ENCODE assay signal across 9 cellular contexts in genomic region chr6:11202513-11203305, GRCh38. TPM values are rescaled to one million over a fixed set of nuclear protein-coding genes. Genes with fewer than 3 reads are reported as not detected.
DNase-seq lines count a peak whose midpoint lies in the region; ATAC-seq and TF ChIP-seq lines count a peak whose summit lies in the region.
"Had no signal": no experiment of that assay in that cellular context is flagged by ENCODE, and none has a peak within 500 bp of the region (broad histone marks: within the 10 kb centered on the region; RNA-seq: fewer than 3 reads in every experiment).

No MANE protein-coding gene starts in this region.

- no peak for TF ChIP-seq POLR2A in stomach (IDR thresholded peaks at IDR 0.05)

- intact Hi-C loops in stomach (cut with DNase I; ENCODE audit: low total_unique reads), result no loop called here

- H3K4me1 Mint-ChIP-seq in activated naive CD8-positive, alpha-beta T cell treated with anti-CD3 and anti-CD28 coated beads for 36 hours, result peaks cover 58% of the 10 kb centered on the region

- no peak for TF ChIP-seq RAD21 in SK-N-SH (IDR thresholded peaks at IDR 0.05; ENCODE audit: low read length)

- DNase-seq in SK-N-SH, result no peak
- DNase-seq in activated naive CD8-positive, alpha-beta T cell treated with anti-CD3 and anti-CD28 coated beads for 36 hours, result peak; percentile 14
- peak; percentile 56 for DNase-seq in inferior parietal cortex (ENCODE audit: extremely low spot score)
- DNase-seq in stomach, result no peak
- no peak for DNase-seq in NCI-H524 (lab: John Stamatoyannopoulos, UW)

- TF ChIP-seq EP300 in SK-N-SH (IDR thresholded peaks at IDR 0.05; ENCODE audit: borderline replicate concordance in 1 of 2, low read depth in 1 of 2, low read length in 1 of 2) (no peak), stomach (IDR thresholded peaks at IDR 0.05) (no peak)

- no peaks in the 10 kb centered on the region for H3K27me3 Mint-ChIP-seq in activated naive CD8-positive, alpha-beta T cell treated with anti-CD3 and anti-CD28 coated beads for 36 hours
- H3K27me3 Mint-ChIP-seq: IgD-negative memory B cell had no signal

- peaks cover 29% of the 10 kb centered on the region for H3F3A ChIP-seq in SK-N-SH (replicated peaks; ENCODE audit: insufficient read depth)

- CTCF ChIA-PET in SK-N-SH (lab: Yijun Ruan, JAX), result interaction anchor here (0.8 to 1.0 kb wide), 4 partner anchors 12 to 361 kb away, joined by 3 read pairs; no protein-coding TSS in a partner anchor

- ATAC-seq in SK-N-SH treated with all-trans-retinoic acid at 6 μM for 48 hours, result no peak
- ATAC-seq in GM21390 (IDR thresholded peaks at IDR 0.05; ENCODE audit: unreplicated experiment), result no peak
- ATAC-seq in HG03342 (IDR thresholded peaks at IDR 0.05; ENCODE audit: unreplicated experiment), result no peak

- no peak for TF ChIP-seq CTCF in SK-N-SH (IDR thresholded peaks at IDR 0.05)
- no peak for TF ChIP-seq CTCF in stomach (IDR thresholded peaks at IDR 0.05)

- peak overlapping the region; percentile 10; the same call in 1 of the 2 replicates for H3K9ac ChIP-seq in SK-N-SH

- peaks cover 66% of the 10 kb centered on the region for H3K36me3 Mint-ChIP-seq in activated naive CD8-positive, alpha-beta T cell treated with anti-CD3 and anti-CD28 coated beads for 36 hours

- H3K27me3 ChIP-seq in SK-N-SH (ENCODE audit: insufficient read depth), result no peaks in the 10 kb centered on the region
- no peaks in the 10 kb centered on the region for H3K27me3 ChIP-seq in stomach

- no peak overlapping the region for H3K4me3 Mint-ChIP-seq in activated naive CD8-positive, alpha-beta T cell treated with anti-CD3 and anti-CD28 coated beads for 36 hours
- H3K4me3 Mint-ChIP-seq: IgD-negative memory B cell had no signal

- peaks cover 1% of the 10 kb centered on the region for H3K9me3 Mint-ChIP-seq in activated naive CD8-positive, alpha-beta T cell treated with anti-CD3 and anti-CD28 coated beads for 36 hours

- no peak overlapping the region for H2AFZ ChIP-seq in SK-N-SH (ENCODE audit: low read depth)

- no peaks in the 10 kb centered on the region for H3K9me2 ChIP-seq in SK-N-SH

- H3K27ac ChIP-seq in SK-N-SH (ENCODE audit: low read depth in 2 of 2, low read length in 1 of 2), result peak overlapping the region; percentile 6 to 75; a peak in 3 of 4 replicates
- H3K27ac ChIP-seq in stomach, result peak overlapping the region; percentile 3 to 69 (median 40)

- no peak overlapping the region for H3K4me2 ChIP-seq in SK-N-SH

- no peaks in the 10 kb centered on the region for H4K20me1 ChIP-seq in SK-N-SH (ENCODE audit: insufficient read depth)

- 95% methylated on average over 9 of the region's 9 CpGs for WGBS in SK-N-SH (ENCODE audit: low lambda C conversion rate)
- WGBS in stomach, 5 donors, result 23 to 53% (median 41%) methylated on average over 9 of the region's 9 CpGs

- H3K79me2 ChIP-seq in SK-N-SH (ENCODE audit: insufficient read depth), result peaks cover 84% of the 10 kb centered on the region

- H3K36me3 ChIP-seq in SK-N-SH (replicated peaks in 1 of 2; ENCODE audit: control insufficient read depth in 1 of 2, insufficient read depth in 2 of 2, low read length in 1 of 2), result peaks cover 4 to 11% of the 10 kb centered on the region in 2 experiments
- peaks cover 6 to 60% (median 23%) of the 10 kb centered on the region in 4 donors for H3K36me3 ChIP-seq in stomach

- H3K27ac Mint-ChIP-seq in activated naive CD8-positive, alpha-beta T cell treated with anti-CD3 and anti-CD28 coated beads for 36 hours, result peak overlapping the region; percentile 84

- POLR2A ChIA-PET in SK-N-SH (lab: Yijun Ruan, JAX), result no interaction called here

- H3K9me3 ChIP-seq in SK-N-SH (no peaks in the 10 kb centered on the region), stomach (no peaks in the 10 kb centered on the region)

- H3K4me1 ChIP-seq in SK-N-SH (ENCODE audit: control insufficient read depth in 1 of 2, insufficient read depth in 2 of 2, low read depth in 1 of 2, low read length in 1 of 2), result peaks cover 24 to 48% of the 10 kb centered on the region in 2 experiments; a peak in 3 of 4 replicates
- H3K4me1 ChIP-seq in stomach, result peaks cover 21 to 65% (median 35%) of the 10 kb centered on the region in 4 donors

- H3K4me3 ChIP-seq in SK-N-SH (ENCODE audit: low read depth in 2 of 2, low read length in 1 of 2) (no peak overlapping the region), stomach (no peak overlapping the region)

TF ChIP-seq in SK-N-SH, 30 proteins besides CTCF, POLR2A, EP300 and RAD21:
- TF ChIP-seq FOXM1 (IDR thresholded peaks at IDR 0.05; ENCODE audit: low read depth) (no peak), REST (IDR thresholded peaks at IDR 0.05; ENCODE audit: low read depth, low read length) (no peak), RXRA (IDR thresholded peaks at IDR 0.05; ENCODE audit: borderline replicate concordance, low read depth) (no peak), ELF1 (IDR thresholded peaks at IDR 0.05) (no peak), TCF12 (IDR thresholded peaks at IDR 0.05) (no peak)

TF ChIP-seq in SK-N-SH treated with all-trans-retinoic acid at 6 μM for 48 hours, 23 proteins besides CTCF, POLR2A, EP300 and RAD21 (continues in another document):
- TF ChIP-seq POU6F1 (CRISPR knock-in tag; IDR thresholded peaks at IDR 0.05; ENCODE audit: borderline replicate concordance, low read depth) (no peak), OSR1 (CRISPR knock-in tag; IDR thresholded peaks at IDR 0.05) (no peak), ESRRG (CRISPR knock-in tag; IDR thresholded peaks at IDR 0.05) (no peak), TSHZ2 (CRISPR knock-in tag; IDR thresholded peaks at IDR 0.05) (no peak), RARB (CRISPR knock-in tag; IDR thresholded peaks at IDR 0.05) (no peak), GLIS3 (CRISPR knock-in tag; IDR thresholded peaks at IDR 0.05) (no peak), ARNTL (CRISPR knock-in tag; IDR thresholded peaks at IDR 0.05; ENCODE audit: borderline replicate concordance, low read depth) (no peak), PPARA (CRISPR knock-in tag; IDR thresholded peaks at IDR 0.05; ENCODE audit: borderline replicate concordance) (no peak), ZNF565 (CRISPR knock-in tag; conservative IDR thresholded peaks at IDR 0.05; ENCODE audit: low read depth) (no peak), TCF4 (CRISPR knock-in tag; IDR thresholded peaks at IDR 0.05; ENCODE audit: borderline replicate concordance) (no peak), ZNF8 (CRISPR knock-in tag; IDR thresholded peaks at IDR 0.05) (no peak), ZNF70 (CRISPR knock-in tag; IDR thresholded peaks at IDR 0.05) (no peak), SNAI2 (CRISPR knock-in tag; IDR thresholded peaks at IDR 0.05) (no peak), TOX (CRISPR knock-in tag; IDR thresholded peaks at IDR 0.05; ENCODE audit: borderline replicate concordance) (no peak), CSRNP3 (CRISPR knock-in tag; IDR thresholded peaks at IDR 0.05) (no peak)

RNA-seq across cellular contexts. Expression of gene NEDD9, which starts 29.8 kb away (rescaled TPM):
- polyA plus RNA-seq in SK-N-SH (2012; rRNA removed), result 7.4 and 9.9 TPM in 2 replicates
- polyA plus RNA-seq in SK-N-SH (2012; cell fraction: cytosol; rRNA removed), result 6.1 and 6.8 TPM in 2 replicates
- 12.2 and 22.1 TPM in 2 replicates for polyA plus RNA-seq in SK-N-SH (2012; cell fraction: nucleus; rRNA removed)
- total RNA-seq in activated naive CD8-positive, alpha-beta T cell treated with anti-CD3 and anti-CD28 coated beads for 36 hours, result 10 to 100 TPM; 32.0 to 33.7 TPM
- 10 to 100 TPM; 11.3 to 97.9 (median 48.2) TPM for total RNA-seq in stomach
- polyA plus RNA-seq in stomach, result 10 to 100 TPM in 1 of 3 donors, 1 to 10 TPM in 2; 4.2 to 19.6 (median 9.2) TPM

Comparison
In these comparisons a context has a peak if more than half of its experiments do, and no peak if none do; other contexts are left out.
1. DNase-seq: peak in activated naive CD8-positive, alpha-beta T cell treated with anti-CD3 and anti-CD28 coated beads for 36 hours (single experiment) and inferior parietal cortex (single experiment); none in SK-N-SH (single experiment), stomach (single experiment) and NCI-H524 (0 of 2).